ENCODE assay signal across 8 cellular contexts in genomic region chr12:131896080-131896810, GRCh38. TPM values are rescaled to one million over a fixed set of nuclear protein-coding genes. Genes with fewer than 3 reads are reported as not detected.
DNase-seq lines count a peak whose midpoint lies in the region; ATAC-seq and TF ChIP-seq lines count a peak whose summit lies in the region.

No MANE protein-coding gene starts in this region.

- no peaks in the 10 kb centered on the region for H3K27me3 ChIP-seq in CD4-positive, alpha-beta T cell (ENCODE audit: control insufficient read depth, insufficient read depth, low read length)
- H3K27me3 ChIP-seq in neural cell (ENCODE audit: insufficient read depth, low read depth, low read length) = no peaks in the 10 kb centered on the region

- H3K79me2 ChIP-seq in neural cell (replicated peaks; ENCODE audit: insufficient read depth, low read length) = peaks cover 50% of the 10 kb centered on the region

- H3K9me2 ChIP-seq in neural cell (ENCODE audit: insufficient read depth, low read length) = no peaks in the 10 kb centered on the region

- peaks cover 14% of the 10 kb centered on the region for H4K20me1 ChIP-seq in neural cell (ENCODE audit: insufficient read depth)

- intact Hi-C loops in CD4-positive, alpha-beta T cell (cut with DNase I, micrococcal nuclease) = loop anchor here in 1 of 2 experiments (1.0 kb wide), 1 partner anchor 53 kb away; the partner anchor contains the start of gene EP400

- H3K27me3 Mint-ChIP-seq in CD4-positive, alpha-beta T cell = no peaks in the 10 kb centered on the region

- no peak overlapping the region for H2AFZ ChIP-seq in neural cell (ENCODE audit: low read depth, low read length)

- peak; percentile 35 for ATAC-seq in CD4-positive, alpha-beta T cell (ENCODE audit: poor library complexity)
- ATAC-seq in GM19463 (IDR thresholded peaks at IDR 0.05; ENCODE audit: unreplicated experiment) = peak; percentile 73
- peak; percentile 77 for ATAC-seq in stimulated activated naive CD8-positive, alpha-beta T cell treated with anti-CD3 and anti-CD28 coated beads, Interleukin-15, Interleukin-2, amounts not matched to agents 100 U/mL and 50 U/mL, for 24 hours

- H3K9ac ChIP-seq in neural cell (ENCODE audit: low read length) = peak overlapping the region; percentile 77

- peak overlapping the region; percentile 95 for H3K4me2 ChIP-seq in neural cell (ENCODE audit: low read length)

- H3K4me1 Mint-ChIP-seq in CD4-positive, alpha-beta T cell (ENCODE audit: low read depth) = peaks cover 25% of the 10 kb centered on the region

- peaks cover 9% of the 10 kb centered on the region for H3K36me3 Mint-ChIP-seq in CD4-positive, alpha-beta T cell (ENCODE audit: low read depth)

- no peaks in the 10 kb centered on the region for H3K9me3 ChIP-seq in CD4-positive, alpha-beta T cell (ENCODE audit: control insufficient read depth, low read length)
- no peaks in the 10 kb centered on the region for H3K9me3 ChIP-seq in neural cell (ENCODE audit: low read length)

- H3K27ac ChIP-seq in CD4-positive, alpha-beta T cell (ENCODE audit: low read depth, low read length) = no peak overlapping the region
- H3K27ac ChIP-seq in neural cell (ENCODE audit: low read length) = no peak overlapping the region

- H3K9me3 Mint-ChIP-seq in CD4-positive, alpha-beta T cell = no peaks in the 10 kb centered on the region

- peak overlapping the region; percentile 93 for H3K4me3 Mint-ChIP-seq in CD4-positive, alpha-beta T cell

- peak overlapping the region; percentile 88 for H3K27ac Mint-ChIP-seq in CD4-positive, alpha-beta T cell

- TF ChIP-seq CTCF in CD4-positive, alpha-beta T cell (IDR thresholded peaks at IDR 0.05) = no peak
- TF ChIP-seq CTCF in foreskin fibroblast (IDR thresholded peaks at IDR 0.05; ENCODE audit: low read depth, low read length) (no peak), neural cell (IDR thresholded peaks at IDR 0.05; ENCODE audit: poor library complexity, severe bottlenecking) (no peak)

- H3K36me3 ChIP-seq in neural cell (ENCODE audit: insufficient read depth, low read length) = no peaks in the 10 kb centered on the region

- H3F3A ChIP-seq in neural cell (ENCODE audit: insufficient read depth, low read length, poor library complexity, severe bottlenecking) = no peaks in the 10 kb centered on the region

- TF ChIP-seq EP300 in neural cell (conservative IDR thresholded peaks at IDR 0.05; ENCODE audit: poor library complexity, severe bottlenecking) = no peak

- POLR2A ChIA-PET in CD4-positive, alpha-beta T cell (lab: Charles Lee) = interaction anchor here (0.6 to 1.3 kb wide), 2 partner anchors 29 to 32 kb away, joined by 3 read pairs; no protein-coding TSS in a partner anchor

- H3K4me3 ChIP-seq in foreskin fibroblast (ENCODE audit: low read depth in 1 of 2, low read length in 2 of 2) (peak overlapping the region; percentile 65), neural cell (ENCODE audit: low read length) (peak overlapping the region; percentile 94)

- CTCF ChIA-PET in CD4-positive, alpha-beta T cell (lab: Charles Lee) = no interaction called here

- TF ChIP-seq RAD21 in neural cell (conservative IDR thresholded peaks at IDR 0.05) = peak; percentile 25

- peak in 9 of 10 experiments; percentile 37 to 67 (median 50) for DNase-seq in CD4-positive, alpha-beta T cell
- DNase-seq in HS-27A (ENCODE audit: low read depth) = peak; percentile 46
- DNase-seq in RKO (ENCODE audit: low spot score) = peak; percentile 88
- DNase-seq in activated gamma-delta T cell treated with Interleukin-2 at 50 U/mL for 16 hours = peak; percentile 57
- DNase-seq in foreskin fibroblast = peak; percentile 84 to 94
- DNase-seq in stimulated activated naive CD8-positive, alpha-beta T cell treated with anti-CD3 and anti-CD28 coated beads, Interleukin-15, Interleukin-2, amounts not matched to agents 100 U/mL and 50 U/mL, for 24 hours = peak; percentile 80

TF ChIP-seq in neural cell, 6 proteins besides CTCF, POLR2A, EP300 and RAD21:
- TF ChIP-seq SMC3 (conservative IDR thresholded peaks at IDR 0.05; ENCODE audit: poor library complexity) (peak; percentile 29), REST (IDR thresholded peaks at IDR 0.05; ENCODE audit: borderline replicate concordance) (no peak), TAF1 (IDR thresholded peaks at IDR 0.05; ENCODE audit: low read depth) (peak; percentile 17), MXI1 (conservative IDR thresholded peaks at IDR 0.05; ENCODE audit: poor library complexity, severe bottlenecking) (peak; percentile 44), EZH2 (IDR thresholded peaks at IDR 0.05; ENCODE audit: borderline replicate concordance, insufficient read depth, low read length, poor library complexity, severe bottlenecking) (no peak)

RNA-seq across cellular contexts. Expression of gene ULK1, which starts 1.8 kb away (rescaled TPM):
- 10 to 100 TPM; 85.0 to 91.6 TPM for total RNA-seq in CD4-positive, alpha-beta T cell
- 19.0 and 27.9 TPM in 2 replicates for polyA plus RNA-seq in neural cell
- 19.3 and 20.7 TPM in 2 replicates for polyA minus RNA-seq in neural cell

RNA-seq across cellular contexts. Expression of gene PUS1, which starts 32.8 kb away (rescaled TPM):
- total RNA-seq in CD4-positive, alpha-beta T cell = 10 to 100 TPM; 17.7 to 18.2 TPM
- polyA plus RNA-seq in neural cell = 14.3 and 20.0 TPM in 2 replicates
- polyA minus RNA-seq in neural cell = 7.3 and 8.0 TPM in 2 replicates

RNA-seq across cellular contexts. Expression of gene EP400, which starts 53.5 kb away (rescaled TPM):
- total RNA-seq in CD4-positive, alpha-beta T cell = 10 to 100 TPM; 56.4 to 56.5 TPM
- 19.4 and 21.0 TPM in 2 replicates for polyA plus RNA-seq in neural cell
- 22.6 and 30.7 TPM in 2 replicates for polyA minus RNA-seq in neural cell
